In genomic region chr1:121052081-121052660, GRCh38 we compare ENCODE assay signal across 7 cellular contexts.
A peak's percentile ranks its signal among the peaks of the same experiment; 100 is the strongest.
DNase-seq lines count a peak whose midpoint lies in the region; ATAC-seq and TF ChIP-seq lines count a peak whose summit lies in the region.
"Not testable (repeated sequence)": the region's sequence is repeated elsewhere in the genome, so short reads cannot be mapped to it uniquely, and the experiment has no call there.

No MANE protein-coding gene starts in this region.

- not testable (repeated sequence) for H3K9ac ChIP-seq in H9 (ENCODE audit: extremely low read depth, insufficient read length, low read length); neural progenitor cell

- H3K79me1 ChIP-seq in H9 (ENCODE audit: insufficient read depth, low read depth, low read length, poor library complexity, severe bottlenecking), result not testable (repeated sequence)

- not testable (repeated sequence) for H4K20me1 ChIP-seq in H9 (ENCODE audit: control insufficient read depth, insufficient read depth, insufficient read length); neural progenitor cell (ENCODE audit: low read depth)

- H2AK5ac ChIP-seq in H9 (ENCODE audit: insufficient read length, low read length), result not testable (repeated sequence)

- H3K27me3 ChIP-seq in H9 (ENCODE audit: insufficient read depth, low read length), result not testable (repeated sequence)
- H3K27me3 ChIP-seq in neural progenitor cell, result peaks cover 56% of the 10 kb centered on the region

- not testable (repeated sequence) for H3K14ac ChIP-seq in H9 (ENCODE audit: insufficient read depth, low read length)

- not testable (repeated sequence) for H3K4me1 ChIP-seq in H9 (ENCODE audit: insufficient read depth, low read length); neural progenitor cell

- not testable (repeated sequence) for H2BK12ac ChIP-seq in H9 (ENCODE audit: insufficient read length, low read depth, low read length)

- not testable (repeated sequence) for H3K36me3 ChIP-seq in neural progenitor cell

- H3K79me2 ChIP-seq in H9 (ENCODE audit: insufficient read depth, low read length); neural progenitor cell (ENCODE audit: low read depth): not testable (repeated sequence)

- H3T11ph ChIP-seq in H9 (ENCODE audit: low read length), result not testable (repeated sequence)

- not testable (repeated sequence) for H3K23me2 ChIP-seq in H9 (ENCODE audit: insufficient read length, low read depth, low read length, poor library complexity, severe bottlenecking)

- H3K36me3 Mint-ChIP-seq in H9 (ENCODE audit: insufficient read depth in 1 of 3, low read depth in 3 of 3); activated CD4-positive, alpha-beta T cell treated with anti-CD3 and anti-CD28 coated beads, Interleukin-2, amount 10 ng/mL, durations not matched to agents 24 days and 14 days (ENCODE audit: low read depth); activated naive CD4-positive, alpha-beta T cell treated with anti-CD3 and anti-CD28 coated beads, Interleukin-2, amount 50 U/mL, for 24 hours; neural progenitor cell: not testable (repeated sequence)

- not testable (repeated sequence) for H2BK15ac ChIP-seq in H9 (ENCODE audit: low read depth, low read length)

- H3K4me3 Mint-ChIP-seq in H9, result peak overlapping the region; percentile 51 to 77
- peak overlapping the region; percentile 64 for H3K4me3 Mint-ChIP-seq in activated CD4-positive, alpha-beta T cell treated with anti-CD3 and anti-CD28 coated beads, Interleukin-2, amount 10 ng/mL, durations not matched to agents 24 days and 14 days
- H3K4me3 Mint-ChIP-seq in activated naive CD4-positive, alpha-beta T cell treated with anti-CD3 and anti-CD28 coated beads, Interleukin-2, amount 50 U/mL, for 24 hours, result peak overlapping the region; percentile 55
- H3K4me3 Mint-ChIP-seq in neural progenitor cell, result not testable (repeated sequence)

- not testable (repeated sequence) for H4K8ac ChIP-seq in H9 (replicated peaks; ENCODE audit: insufficient read length, low read depth, low read length)

- not testable (repeated sequence) for ATAC-seq in Right ventricle myocardium inferior
- ATAC-seq in left colon, result peak; percentile 17
- ATAC-seq in stimulated activated naive CD8-positive, alpha-beta T cell treated with anti-CD3 and anti-CD28 coated beads, Interleukin-15, Interleukin-2, amounts not matched to agents 100 U/mL and 50 U/mL, for 24 hours, result peak; percentile 33

- not testable (repeated sequence) for H3K9me3 ChIP-seq in H9 (ENCODE audit: control insufficient read depth, low read depth, low read length); neural progenitor cell (ENCODE audit: low read depth)

- H3K18ac ChIP-seq in H9 (ENCODE audit: insufficient read length, low read depth, low read length), result not testable (repeated sequence)

- H3K27me3 Mint-ChIP-seq in H9 (ENCODE audit: low read depth) (peaks cover 16% of the 10 kb centered on the region), neural progenitor cell (ENCODE audit: insufficient read depth, low read depth) (peaks cover 13% of the 10 kb centered on the region)
- peaks cover 16% of the 10 kb centered on the region for H3K27me3 Mint-ChIP-seq in activated CD4-positive, alpha-beta T cell treated with anti-CD3 and anti-CD28 coated beads, Interleukin-2, amount 10 ng/mL, durations not matched to agents 24 days and 14 days
- H3K27me3 Mint-ChIP-seq in activated naive CD4-positive, alpha-beta T cell treated with anti-CD3 and anti-CD28 coated beads, Interleukin-2, amount 50 U/mL, for 24 hours, result not testable (repeated sequence)

- H3K27ac ChIP-seq in H9 (ENCODE audit: insufficient read length, low read depth, low read length); neural progenitor cell: not testable (repeated sequence)

- not testable (repeated sequence) for H2BK20ac ChIP-seq in H9 (ENCODE audit: low read depth, low read length, poor library complexity, severe bottlenecking)

- H2BK5ac ChIP-seq in H9 (ENCODE audit: insufficient read length, low read length), result not testable (repeated sequence)

- H2AFZ ChIP-seq in H9 (ENCODE audit: low read length), result not testable (repeated sequence)
- H2AFZ ChIP-seq in neural progenitor cell (replicated peaks), result peak overlapping the region; percentile 50

- no CpG with 5 or more reads among the region's 34 CpGs for WGBS in H9 (ENCODE audit: extremely low coverage, insufficient read length, low lambda C conversion rate)

- TF ChIP-seq CTCF in H9 (conservative IDR thresholded peaks at IDR 0.05); neural progenitor cell (IDR thresholded peaks at IDR 0.05): not testable (repeated sequence)

- H3K23ac ChIP-seq in H9 (ENCODE audit: insufficient read length, low read depth, low read length), result not testable (repeated sequence)

- intact Hi-C loops in activated CD4-positive, alpha-beta T cell treated with anti-CD3 and anti-CD28 coated beads, Interleukin-2, amount 10 ng/mL, durations not matched to agents 24 days and 14 days (cut with micrococcal nuclease); Right ventricle myocardium inferior (cut with DNase I); left colon (cut with DNase I, micrococcal nuclease): not testable (repeated sequence)

- H3F3A ChIP-seq in neural progenitor cell (ENCODE audit: low read depth), result not testable (repeated sequence)

- not testable (repeated sequence) for H3K9me3 Mint-ChIP-seq in H9; activated CD4-positive, alpha-beta T cell treated with anti-CD3 and anti-CD28 coated beads, Interleukin-2, amount 10 ng/mL, durations not matched to agents 24 days and 14 days; activated naive CD4-positive, alpha-beta T cell treated with anti-CD3 and anti-CD28 coated beads, Interleukin-2, amount 50 U/mL, for 24 hours; neural progenitor cell

- peaks cover 11 to 12% of the 10 kb centered on the region in 2 experiments for H3K4me1 Mint-ChIP-seq in H9
- not testable (repeated sequence) for H3K4me1 Mint-ChIP-seq in activated CD4-positive, alpha-beta T cell treated with anti-CD3 and anti-CD28 coated beads, Interleukin-2, amount 10 ng/mL, durations not matched to agents 24 days and 14 days; activated naive CD4-positive, alpha-beta T cell treated with anti-CD3 and anti-CD28 coated beads, Interleukin-2, amount 50 U/mL, for 24 hours; neural progenitor cell

- H3K4me3 ChIP-seq in neural progenitor cell, result peak overlapping the region; percentile 39

- not testable (repeated sequence) for H4K91ac ChIP-seq in H9 (ENCODE audit: insufficient read length, low read depth, low read length)

- not testable (repeated sequence) for H3K27ac Mint-ChIP-seq in H9; activated CD4-positive, alpha-beta T cell treated with anti-CD3 and anti-CD28 coated beads, Interleukin-2, amount 10 ng/mL, durations not matched to agents 24 days and 14 days; activated naive CD4-positive, alpha-beta T cell treated with anti-CD3 and anti-CD28 coated beads, Interleukin-2, amount 50 U/mL, for 24 hours; neural progenitor cell

- not testable (repeated sequence) for H2BK120ac ChIP-seq in H9 (ENCODE audit: low read depth, low read length, poor library complexity, severe bottlenecking)

- H3K4ac ChIP-seq in H9 (ENCODE audit: low read depth, low read length), result not testable (repeated sequence)

- DNase-seq in H9 (peak; percentile 55), Right ventricle myocardium inferior (ENCODE audit: missing footprints) (peak; percentile 34), neural progenitor cell (ENCODE audit: low spot score) (peak; percentile 12)
- not testable (repeated sequence) for DNase-seq in activated CD4-positive, alpha-beta T cell treated with anti-CD3 and anti-CD28 coated beads, Interleukin-2, amount 10 ng/mL, durations not matched to agents 24 days and 14 days; left colon
- peak; percentile 14 for DNase-seq in stimulated activated naive CD8-positive, alpha-beta T cell treated with anti-CD3 and anti-CD28 coated beads, Interleukin-15, Interleukin-2, amounts not matched to agents 100 U/mL and 50 U/mL, for 24 hours

- H3K4me2 ChIP-seq in H9 (ENCODE audit: insufficient read depth, insufficient read length, low read length), result peak overlapping the region; percentile 69
- peak overlapping the region; percentile 73 for H3K4me2 ChIP-seq in neural progenitor cell

- H4K5ac ChIP-seq in H9 (ENCODE audit: insufficient read length, low read depth, low read length), result not testable (repeated sequence)

- not testable (repeated sequence) for H3K56ac ChIP-seq in H9 (ENCODE audit: insufficient read length, low read depth, low read length)
